16 cellular contexts compared by ENCODE assay signal in genomic region chr9:89531766-89532165, GRCh38. TPM values are rescaled to one million over a fixed set of nuclear protein-coding genes. Genes with fewer than 3 reads are reported as not detected.
DNase-seq lines count a peak whose midpoint lies in the region; ATAC-seq and TF ChIP-seq lines count a peak whose summit lies in the region.
"Had no signal": no experiment of that assay in that cellular context is flagged by ENCODE, and none has a peak within 500 bp of the region (broad histone marks: within the 10 kb centered on the region; RNA-seq: fewer than 3 reads in every experiment).

No MANE protein-coding gene starts in this region.

- CTCF ChIA-PET in activated CD4-positive, alpha-beta memory T cell treated with anti-CD3 and anti-CD28 coated beads for 36 hours (lab: Charles Lee), result interaction anchor here (1.2 to 1.7 kb wide), 3 partner anchors 18 to 121 kb away, joined by 4 to 7 read pairs (median 5); no protein-coding TSS in a partner anchor
- CTCF ChIA-PET in activated CD4-positive, alpha-beta memory T cell treated with anti-CD3 and anti-CD28 coated beads, Interleukin-2, amount 10 ng/mL, durations not matched to agents 7 days and 5 days (lab: Charles Lee), result interaction anchor here (5.0 kb wide), 1 partner anchor 17 kb away, joined by 24 read pairs; no protein-coding TSS in a partner anchor
- CTCF ChIA-PET in activated CD8-positive, alpha-beta T cell treated with anti-CD3 and anti-CD28 coated beads for 36 hours (lab: Charles Lee), result interaction anchor here (1.2 to 6.7 kb wide), 3 partner anchors 17 to 103 kb away, joined by 3 to 51 read pairs (median 4); no protein-coding TSS in a partner anchor

- no peaks in the 10 kb centered on the region for H3K36me3 ChIP-seq in effector memory CD4-positive, alpha-beta T cell (ENCODE audit: control insufficient read depth, insufficient read depth, low read length)

- no peak overlapping the region for H3K27ac ChIP-seq in effector memory CD4-positive, alpha-beta T cell (ENCODE audit: insufficient read depth, low read length, poor library complexity, severe bottlenecking)
- H3K27ac ChIP-seq: C4-2B, GM23248 had no signal

- no peaks in the 10 kb centered on the region for H3K27me3 Mint-ChIP-seq in activated CD4-positive, alpha-beta memory T cell treated with anti-CD3 and anti-CD28 coated beads for 36 hours
- no peaks in the 10 kb centered on the region for H3K27me3 Mint-ChIP-seq in activated CD4-positive, alpha-beta memory T cell treated with anti-CD3 and anti-CD28 coated beads, Interleukin-2, amount 10 ng/mL, durations not matched to agents 7 days and 5 days
- H3K27me3 Mint-ChIP-seq in activated CD8-positive, alpha-beta T cell treated with anti-CD3 and anti-CD28 coated beads for 36 hours, result no peaks in the 10 kb centered on the region
- no peaks in the 10 kb centered on the region for H3K27me3 Mint-ChIP-seq in effector memory CD8-positive, alpha-beta T cell
- H3K27me3 Mint-ChIP-seq: IgD-negative memory B cell had no signal

- no peak for DNase-seq in activated CD4-positive, alpha-beta memory T cell treated with anti-CD3 and anti-CD28 coated beads for 36 hours
- DNase-seq in activated CD4-positive, alpha-beta memory T cell treated with anti-CD3 and anti-CD28 coated beads, Interleukin-2, amount 10 ng/mL, durations not matched to agents 7 days and 5 days, result no peak
- DNase-seq in activated CD8-positive, alpha-beta T cell treated with anti-CD3 and anti-CD28 coated beads for 36 hours, result no peak
- no peak for DNase-seq in effector memory CD8-positive, alpha-beta T cell
- no peak for DNase-seq in stimulated activated effector memory CD8-positive, alpha-beta T cell treated with anti-CD3 and anti-CD28 coated beads, Interleukin-12 subunit alpha, Interleukin-12 subunit beta, amount 100 ng/mL, for 72 hours (ENCODE audit: low spot score in 2 of 2)
- no peak for DNase-seq in NCI-H2171 (lab: John Stamatoyannopoulos, UW)
- no peak for DNase-seq in effector memory CD4-positive, alpha-beta T cell
- DNase-seq: GM23248, MV-4-11, NCI-H1436 treated with DMSO at 0.1 percent for 48 hours, NCI-H2081, NCI-H524 had no signal

- intact Hi-C loops in activated CD4-positive, alpha-beta memory T cell treated with anti-CD3 and anti-CD28 coated beads for 36 hours (cut with micrococcal nuclease), result loop anchor here (1.0 kb wide), 1 partner anchor 7 kb away; no protein-coding TSS in a partner anchor
- intact Hi-C loops in activated CD8-positive, alpha-beta T cell treated with anti-CD3 and anti-CD28 coated beads for 36 hours (cut with micrococcal nuclease), result loop anchor here (10.0 kb wide), 1 partner anchor 217 kb away; the partner anchor contains the start of genes CKS2 and SECISBP2

- POLR2A ChIA-PET in activated CD4-positive, alpha-beta memory T cell treated with anti-CD3 and anti-CD28 coated beads for 36 hours (lab: Charles Lee), result interaction anchor here (1.3 kb wide), 1 partner anchor 8 kb away, joined by 3 read pairs; no protein-coding TSS in a partner anchor
- POLR2A ChIA-PET in activated CD4-positive, alpha-beta memory T cell treated with anti-CD3 and anti-CD28 coated beads, Interleukin-2, amount 10 ng/mL, durations not matched to agents 7 days and 5 days (lab: Charles Lee), result interaction anchor here (0.8 to 11.6 kb wide), 3 partner anchors 10 to 30 kb away, joined by 3 to 124 read pairs (median 5); no protein-coding TSS in a partner anchor
- POLR2A ChIA-PET in activated CD8-positive, alpha-beta T cell treated with anti-CD3 and anti-CD28 coated beads for 36 hours (lab: Charles Lee), result interaction anchor here (0.7 to 4.4 kb wide), 6 partner anchors 9 to 105 kb away, joined by 3 to 24 read pairs (median 3); no protein-coding TSS in a partner anchor

- H3K9me3 ChIP-seq in effector memory CD4-positive, alpha-beta T cell (ENCODE audit: control insufficient read depth, low read length), result no peaks in the 10 kb centered on the region

- no peak overlapping the region for H3K4me3 ChIP-seq in effector memory CD4-positive, alpha-beta T cell (ENCODE audit: insufficient read depth, low read depth, low read length, poor library complexity, severe bottlenecking)
- H3K4me3 ChIP-seq: GM23248 had no signal

- peak overlapping the region; percentile 34 for H3K27ac Mint-ChIP-seq in activated CD4-positive, alpha-beta memory T cell treated with anti-CD3 and anti-CD28 coated beads for 36 hours
- H3K27ac Mint-ChIP-seq in activated CD4-positive, alpha-beta memory T cell treated with anti-CD3 and anti-CD28 coated beads, Interleukin-2, amount 10 ng/mL, durations not matched to agents 7 days and 5 days, result no peak overlapping the region
- peak overlapping the region; percentile 49 for H3K27ac Mint-ChIP-seq in activated CD8-positive, alpha-beta T cell treated with anti-CD3 and anti-CD28 coated beads for 36 hours
- peak overlapping the region; percentile 69 to 93 for H3K27ac Mint-ChIP-seq in effector memory CD8-positive, alpha-beta T cell
- H3K27ac Mint-ChIP-seq in stimulated activated effector memory CD8-positive, alpha-beta T cell treated with anti-CD3 and anti-CD28 coated beads, Interleukin-12 subunit alpha, Interleukin-12 subunit beta, amount 100 ng/mL, for 72 hours, result peak overlapping the region; percentile 89
- H3K27ac Mint-ChIP-seq: IgD-negative memory B cell had no signal

- no peak for TF ChIP-seq CTCF in activated CD8-positive, alpha-beta T cell treated with anti-CD3 and anti-CD28 coated beads for 36 hours (IDR thresholded peaks at IDR 0.05)

- peaks cover 92% of the 10 kb centered on the region for H3K4me1 Mint-ChIP-seq in activated CD4-positive, alpha-beta memory T cell treated with anti-CD3 and anti-CD28 coated beads for 36 hours (ENCODE audit: low read depth)
- peaks cover 93% of the 10 kb centered on the region for H3K4me1 Mint-ChIP-seq in activated CD4-positive, alpha-beta memory T cell treated with anti-CD3 and anti-CD28 coated beads, Interleukin-2, amount 10 ng/mL, durations not matched to agents 7 days and 5 days
- peaks cover 95% of the 10 kb centered on the region for H3K4me1 Mint-ChIP-seq in activated CD8-positive, alpha-beta T cell treated with anti-CD3 and anti-CD28 coated beads for 36 hours (ENCODE audit: low read depth)
- H3K4me1 Mint-ChIP-seq in effector memory CD8-positive, alpha-beta T cell (ENCODE audit: low read depth in 2 of 2), result peaks cover 86 to 90% of the 10 kb centered on the region in 2 donors
- H3K4me1 Mint-ChIP-seq in stimulated activated effector memory CD8-positive, alpha-beta T cell treated with anti-CD3 and anti-CD28 coated beads, Interleukin-12 subunit alpha, Interleukin-12 subunit beta, amount 100 ng/mL, for 72 hours, result peaks cover 93% of the 10 kb centered on the region

- no peaks in the 10 kb centered on the region for H3K36me3 Mint-ChIP-seq in activated CD4-positive, alpha-beta memory T cell treated with anti-CD3 and anti-CD28 coated beads for 36 hours
- peaks cover 9% of the 10 kb centered on the region for H3K36me3 Mint-ChIP-seq in activated CD4-positive, alpha-beta memory T cell treated with anti-CD3 and anti-CD28 coated beads, Interleukin-2, amount 10 ng/mL, durations not matched to agents 7 days and 5 days (ENCODE audit: low read depth)
- peaks cover 5% of the 10 kb centered on the region for H3K36me3 Mint-ChIP-seq in activated CD8-positive, alpha-beta T cell treated with anti-CD3 and anti-CD28 coated beads for 36 hours (ENCODE audit: low read depth)
- peaks cover 6% of the 10 kb centered on the region for H3K36me3 Mint-ChIP-seq in effector memory CD8-positive, alpha-beta T cell (ENCODE audit: insufficient read depth)
- H3K36me3 Mint-ChIP-seq in stimulated activated effector memory CD8-positive, alpha-beta T cell treated with anti-CD3 and anti-CD28 coated beads, Interleukin-12 subunit alpha, Interleukin-12 subunit beta, amount 100 ng/mL, for 72 hours, result no peaks in the 10 kb centered on the region
- H3K36me3 Mint-ChIP-seq: IgD-negative memory B cell had no signal

- no peak overlapping the region for H3K4me3 Mint-ChIP-seq in activated CD4-positive, alpha-beta memory T cell treated with anti-CD3 and anti-CD28 coated beads for 36 hours
- no peak overlapping the region for H3K4me3 Mint-ChIP-seq in activated CD4-positive, alpha-beta memory T cell treated with anti-CD3 and anti-CD28 coated beads, Interleukin-2, amount 10 ng/mL, durations not matched to agents 7 days and 5 days
- H3K4me3 Mint-ChIP-seq in activated CD8-positive, alpha-beta T cell treated with anti-CD3 and anti-CD28 coated beads for 36 hours, result no peak overlapping the region
- peak overlapping the region in 1 of 2 donors; percentile 10 for H3K4me3 Mint-ChIP-seq in effector memory CD8-positive, alpha-beta T cell
- no peak overlapping the region for H3K4me3 Mint-ChIP-seq in stimulated activated effector memory CD8-positive, alpha-beta T cell treated with anti-CD3 and anti-CD28 coated beads, Interleukin-12 subunit alpha, Interleukin-12 subunit beta, amount 100 ng/mL, for 72 hours
- H3K4me3 Mint-ChIP-seq: IgD-negative memory B cell had no signal

- H3K4me1 ChIP-seq in effector memory CD4-positive, alpha-beta T cell (ENCODE audit: control insufficient read depth, insufficient read depth, low read length, poor library complexity, severe bottlenecking), result peaks cover 71% of the 10 kb centered on the region

- ATAC-seq in activated CD8-positive, alpha-beta T cell treated with anti-CD3 and anti-CD28 coated beads for 36 hours, result no peak
- no peak for ATAC-seq in effector memory CD8-positive, alpha-beta T cell (replicated peaks)
- ATAC-seq in stimulated activated effector memory CD8-positive, alpha-beta T cell treated with anti-CD3 and anti-CD28 coated beads, Interleukin-12 subunit alpha, Interleukin-12 subunit beta, amount 100 ng/mL, for 72 hours, result no peak
- ATAC-seq in HG03039 (IDR thresholded peaks at IDR 0.05; ENCODE audit: unreplicated experiment), result no peak
- ATAC-seq: HCT116 had no signal

- H3K9me3 Mint-ChIP-seq in activated CD4-positive, alpha-beta memory T cell treated with anti-CD3 and anti-CD28 coated beads for 36 hours, result no peaks in the 10 kb centered on the region
- peaks cover 10% of the 10 kb centered on the region for H3K9me3 Mint-ChIP-seq in activated CD4-positive, alpha-beta memory T cell treated with anti-CD3 and anti-CD28 coated beads, Interleukin-2, amount 10 ng/mL, durations not matched to agents 7 days and 5 days
- H3K9me3 Mint-ChIP-seq in activated CD8-positive, alpha-beta T cell treated with anti-CD3 and anti-CD28 coated beads for 36 hours, result peaks cover 13% of the 10 kb centered on the region
- no peaks in the 10 kb centered on the region for H3K9me3 Mint-ChIP-seq in effector memory CD8-positive, alpha-beta T cell
- H3K9me3 Mint-ChIP-seq in stimulated activated effector memory CD8-positive, alpha-beta T cell treated with anti-CD3 and anti-CD28 coated beads, Interleukin-12 subunit alpha, Interleukin-12 subunit beta, amount 100 ng/mL, for 72 hours, result no peaks in the 10 kb centered on the region

- no peaks in the 10 kb centered on the region for H3K27me3 ChIP-seq in effector memory CD4-positive, alpha-beta T cell (replicated peaks; ENCODE audit: control insufficient read depth, insufficient read depth, low read length, poor library complexity, severe bottlenecking)

RNA-seq across cellular contexts. Expression of gene SEMA4D, which starts 33.9 kb away (rescaled TPM):
- 100 to 1,000 TPM; 159 to 161 TPM for total RNA-seq in activated CD4-positive, alpha-beta memory T cell treated with anti-CD3 and anti-CD28 coated beads for 36 hours
- total RNA-seq in activated CD4-positive, alpha-beta memory T cell treated with anti-CD3 and anti-CD28 coated beads, Interleukin-2, amount 10 ng/mL, durations not matched to agents 7 days and 5 days, result 100 to 1,000 TPM; 339 to 350 TPM
- total RNA-seq in activated CD8-positive, alpha-beta T cell treated with anti-CD3 and anti-CD28 coated beads for 36 hours, result 100 to 1,000 TPM; 290 to 317 TPM
